ENCODE assay signal across 17 cellular contexts in genomic region chr14:99510556-99511139, GRCh38. TPM values are rescaled to one million over a fixed set of nuclear protein-coding genes. Genes with fewer than 3 reads are reported as not detected.
DNase-seq lines count a peak whose midpoint lies in the region; ATAC-seq and TF ChIP-seq lines count a peak whose summit lies in the region.
"Had no signal": no experiment of that assay in that cellular context is flagged by ENCODE, and none has a peak within 500 bp of the region (broad histone marks: within the 10 kb centered on the region; RNA-seq: fewer than 3 reads in every experiment).

No MANE protein-coding gene starts in this region.

- no peak for TF ChIP-seq CTCF in GM13976 (IDR thresholded peaks at IDR 0.05; ENCODE audit: borderline replicate concordance, control extremely low read depth, extremely low read depth, insufficient read depth, missing control alignments)
- TF ChIP-seq CTCF in brain (conservative IDR thresholded peaks at IDR 0.05) = no peak
- no peak for TF ChIP-seq CTCF in osteocyte (IDR thresholded peaks at IDR 0.05)

- H3K4me3 Mint-ChIP-seq in brain (no peak overlapping the region), osteocyte (ENCODE audit: unreplicated experiment) (no peak overlapping the region)

- H3K27ac Mint-ChIP-seq in brain (peak overlapping the region in 4 of 5 experiments; percentile 52 to 72 (median 56)), osteocyte (ENCODE audit: unreplicated experiment) (peak overlapping the region; percentile 81)

- in situ Hi-C loops in GM13976 (cut with MboI; ENCODE audit: low sequenced_read_pairs, unreplicated experiment) = no loop called here

- H3K4me1 Mint-ChIP-seq in brain = no peaks in the 10 kb centered on the region
- H3K4me1 Mint-ChIP-seq in osteocyte (ENCODE audit: unreplicated experiment) = peaks cover 32% of the 10 kb centered on the region

- H3K36me3 Mint-ChIP-seq in brain (peaks cover 33% of the 10 kb centered on the region), osteocyte (ENCODE audit: unreplicated experiment) (peaks cover 38% of the 10 kb centered on the region)

- DNase-seq in AG08396 (ENCODE audit: low spot score) (peak; percentile 8), GM13976 (ENCODE audit: low spot score) (peak; percentile 18), osteocyte (ENCODE audit: extremely low spot score, unreplicated experiment) (peak; percentile 80), DMS153 treated with DMSO at 0.1 percent for 48 hours (lab: John Stamatoyannopoulos, UW; ENCODE audit: unreplicated experiment) (no peak)
- DNase-seq: activated CD4-positive, alpha-beta T cell treated with anti-CD3 and anti-CD28 coated beads for 48 hours; activated T-cell treated with anti-CD3 and anti-CD28 coated beads for 4 hours; DMS 273 treated with DMSO at 0.1 percent for 48 hours; effector CD8-positive, alpha-beta T cell; KG1; NCI-H1092; NCI-H526; stimulated activated CD4-positive, alpha-beta T cell treated with anti-CD3 and anti-CD28 coated beads, Interleukin-2, amount 100 ng/mL, for 48 hours had no signal

- no peaks in the 10 kb centered on the region for H3K27me3 Mint-ChIP-seq in brain
- no peaks in the 10 kb centered on the region for H3K27me3 Mint-ChIP-seq in osteocyte (ENCODE audit: unreplicated experiment)

- H3K9me3 Mint-ChIP-seq in brain (no peaks in the 10 kb centered on the region), osteocyte (ENCODE audit: unreplicated experiment) (no peaks in the 10 kb centered on the region)
- H3K9me3 Mint-ChIP-seq: activated naive CD4-positive, alpha-beta T cell treated with anti-CD3 and anti-CD28 coated beads, Interleukin-2, amount 50 U/mL, for 72 hours had no signal

- ATAC-seq in HG02678 (IDR thresholded peaks at IDR 0.05; ENCODE audit: unreplicated experiment) (no peak), GM18907 (IDR thresholded peaks at IDR 0.05; ENCODE audit: unreplicated experiment) (no peak), GM18520 (IDR thresholded peaks at IDR 0.05; ENCODE audit: unreplicated experiment) (no peak)
- ATAC-seq: activated naive CD4-positive, alpha-beta T cell treated with anti-CD3 and anti-CD28 coated beads, Interleukin-2, amount 50 U/mL, for 72 hours had no signal

RNA-seq across cellular contexts. Expression of gene CCNK, which starts 29.4 kb away (rescaled TPM):
- 48.7 TPM for polyA plus RNA-seq in brain (ENCODE audit: insufficient read depth, low read depth, low replicate concordance)
- 55.8 and 57.4 TPM in 2 replicates for total RNA-seq in osteocyte

RNA-seq across cellular contexts. Expression of gene SETD3, which starts 30.0 kb away (rescaled TPM):
- polyA plus RNA-seq in brain (ENCODE audit: insufficient read depth, low read depth, low replicate concordance) = 41.2 TPM
- 49.1 and 49.8 TPM in 2 replicates for total RNA-seq in osteocyte
